16 cellular contexts compared by ENCODE assay signal in genomic region chr22:32676196-32676595, GRCh38.
DNase-seq lines count a peak whose midpoint lies in the region; ATAC-seq and TF ChIP-seq lines count a peak whose summit lies in the region.
"Had no signal": no experiment of that assay in that cellular context is flagged by ENCODE, and none has a peak within 500 bp of the region (broad histone marks: within the 10 kb centered on the region; RNA-seq: fewer than 3 reads in every experiment).

No MANE protein-coding gene starts in this region.

- BruUV-seq in MCF 10A (replicated peaks; lab: Mats Ljungman, UMichigan), result no TSS peak
- BruUV-seq in mammary epithelial cell (replicated peaks; lab: Mats Ljungman, UMichigan), result no TSS peak

- no peaks in the 10 kb centered on the region for H3K79me2 ChIP-seq in mammary epithelial cell (ENCODE audit: insufficient read depth, low read length)

- no peaks in the 10 kb centered on the region for H3K9me3 ChIP-seq in mammary epithelial cell (replicated peaks; ENCODE audit: insufficient read depth, low read length)
- H3K9me3 ChIP-seq in MG63, result no peaks in the 10 kb centered on the region
- H3K9me3 ChIP-seq in prostate gland, result no peaks in the 10 kb centered on the region

- intact Hi-C loops in MCF 10A (cut with micrococcal nuclease), result no loop called here
- intact Hi-C loops in mammary epithelial cell (cut with micrococcal nuclease), result no loop called here
- intact Hi-C loops in left ventricle myocardium superior (cut with micrococcal nuclease), result no loop called here
- intact Hi-C loops in prostate gland (cut with DNase I), result no loop called here
- intact Hi-C loops in activated CD4-positive, alpha-beta T cell treated with anti-CD3 and anti-CD28 coated beads, Interleukin-2, amount 10 ng/mL, durations not matched to agents 24 days and 14 days (cut with micrococcal nuclease), result no loop called here

- no peaks in the 10 kb centered on the region for H3K36me3 Mint-ChIP-seq in MCF 10A (ENCODE audit: insufficient read depth, unreplicated experiment)
- no peaks in the 10 kb centered on the region for H3K36me3 Mint-ChIP-seq in activated naive CD8-positive, alpha-beta T cell treated with anti-CD3 and anti-CD28 coated beads for 36 hours
- no peaks in the 10 kb centered on the region for H3K36me3 Mint-ChIP-seq in activated CD4-positive, alpha-beta T cell treated with anti-CD3 and anti-CD28 coated beads, Interleukin-2, amount 10 ng/mL, durations not matched to agents 24 days and 14 days (ENCODE audit: low read depth)

- WGBS in mammary epithelial cell (ENCODE audit: low coverage, missing lambda C conversion rate), result 55% methylated on average over 2 of the region's 4 CpGs
- WGBS in prostate gland, result 50% methylated on average over 4 of the region's 4 CpGs

- in situ Hi-C loops in mammary epithelial cell (cut with MboI; ENCODE audit: low sequenced_read_pairs in 2 of 2), result no loop called here

- H3K4me2 ChIP-seq in mammary epithelial cell (ENCODE audit: insufficient read depth, low read depth, low read length), result no peak overlapping the region

- peaks cover 9% of the 10 kb centered on the region for H3K27me3 Mint-ChIP-seq in MCF 10A (ENCODE audit: insufficient read depth, unreplicated experiment)
- peaks cover 16% of the 10 kb centered on the region for H3K27me3 Mint-ChIP-seq in activated naive CD8-positive, alpha-beta T cell treated with anti-CD3 and anti-CD28 coated beads for 36 hours
- peaks cover 4% of the 10 kb centered on the region for H3K27me3 Mint-ChIP-seq in activated CD4-positive, alpha-beta T cell treated with anti-CD3 and anti-CD28 coated beads, Interleukin-2, amount 10 ng/mL, durations not matched to agents 24 days and 14 days

- no peak overlapping the region for H3K27ac ChIP-seq in mammary epithelial cell (ENCODE audit: insufficient read depth, low read depth, low read length)
- no peak overlapping the region for H3K27ac ChIP-seq in prostate gland
- H3K27ac ChIP-seq: 22Rv1, GM23248 had no signal

- peak; percentile 76 for ATAC-seq in left ventricle myocardium superior
- ATAC-seq: HCT116 had no signal

- peaks cover 10% of the 10 kb centered on the region for H3K4me1 Mint-ChIP-seq in MCF 10A (ENCODE audit: insufficient read depth, unreplicated experiment)
- no peaks in the 10 kb centered on the region for H3K4me1 Mint-ChIP-seq in activated naive CD8-positive, alpha-beta T cell treated with anti-CD3 and anti-CD28 coated beads for 36 hours
- H3K4me1 Mint-ChIP-seq in activated CD4-positive, alpha-beta T cell treated with anti-CD3 and anti-CD28 coated beads, Interleukin-2, amount 10 ng/mL, durations not matched to agents 24 days and 14 days, result no peaks in the 10 kb centered on the region

- H3K4me3 ChIP-seq in mammary epithelial cell (replicated peaks in 1 of 3; ENCODE audit: insufficient read depth in 1 of 3, low read depth in 2 of 3, low read length in 3 of 3) (no peak overlapping the region), MG63 (no peak overlapping the region), prostate gland (no peak overlapping the region)
- H3K4me3 ChIP-seq: GM23248 had no signal

- dilution Hi-C loops in mammary epithelial cell (cut with HindIII; ENCODE audit: low sequenced_read_pairs), result no loop called here

- H3K9me3 Mint-ChIP-seq in MCF 10A (ENCODE audit: unreplicated experiment), result peaks cover 7% of the 10 kb centered on the region
- no peaks in the 10 kb centered on the region for H3K9me3 Mint-ChIP-seq in activated naive CD8-positive, alpha-beta T cell treated with anti-CD3 and anti-CD28 coated beads for 36 hours
- peaks cover 4% of the 10 kb centered on the region for H3K9me3 Mint-ChIP-seq in activated CD4-positive, alpha-beta T cell treated with anti-CD3 and anti-CD28 coated beads, Interleukin-2, amount 10 ng/mL, durations not matched to agents 24 days and 14 days

- no peak for TF ChIP-seq POLR2A in prostate gland (IDR thresholded peaks at IDR 0.05)

- no peak overlapping the region for H2AFZ ChIP-seq in mammary epithelial cell (ENCODE audit: low read depth, low read length)
- H2AFZ ChIP-seq: GM23248 had no signal

- no peaks in the 10 kb centered on the region for H3K4me1 ChIP-seq in mammary epithelial cell (ENCODE audit: insufficient read depth, low read length)
- H3K4me1 ChIP-seq in prostate gland (replicated peaks), result no peaks in the 10 kb centered on the region

- H3K27me3 ChIP-seq in mammary epithelial cell (ENCODE audit: insufficient read depth, low read length) (no peaks in the 10 kb centered on the region), MG63 (no peaks in the 10 kb centered on the region), prostate gland (replicated peaks; ENCODE audit: insufficient read depth) (no peaks in the 10 kb centered on the region)

- no peak overlapping the region for H3K27ac Mint-ChIP-seq in MCF 10A (ENCODE audit: low read depth, unreplicated experiment)
- no peak overlapping the region for H3K27ac Mint-ChIP-seq in activated naive CD8-positive, alpha-beta T cell treated with anti-CD3 and anti-CD28 coated beads for 36 hours
- no peak overlapping the region for H3K27ac Mint-ChIP-seq in activated CD4-positive, alpha-beta T cell treated with anti-CD3 and anti-CD28 coated beads, Interleukin-2, amount 10 ng/mL, durations not matched to agents 24 days and 14 days

- H3K36me3 ChIP-seq in mammary epithelial cell (ENCODE audit: insufficient read depth, low read length), result no peaks in the 10 kb centered on the region
- no peaks in the 10 kb centered on the region for H3K36me3 ChIP-seq in MG63
- H3K36me3 ChIP-seq in prostate gland, result no peaks in the 10 kb centered on the region

- CTCF ChIA-PET in MCF 10A (lab: Yijun Ruan, JAX), result interaction anchor here (0.7 to 1.9 kb wide), 4 partner anchors 16 to 699 kb away, joined by 3 to 11 read pairs (median 6); no protein-coding TSS in a partner anchor
- CTCF ChIA-PET in mammary epithelial cell (lab: Charles Lee; ENCODE audit: low non-redundant PET), result no interaction called here

- no peaks in the 10 kb centered on the region for H4K20me1 ChIP-seq in mammary epithelial cell (ENCODE audit: insufficient read depth, low read length)

- no peak overlapping the region for H3K9ac ChIP-seq in mammary epithelial cell (ENCODE audit: insufficient read depth, low read length)
- H3K9ac ChIP-seq: GM23248 had no signal

- no peak for TF ChIP-seq CTCF in MCF 10A (IDR thresholded peaks at IDR 0.05; ENCODE audit: unreplicated experiment)
- TF ChIP-seq CTCF in mammary epithelial cell (conservative IDR thresholded peaks at IDR 0.05 in 1 of 2, IDR thresholded peaks at IDR 0.05 in 1 of 2; ENCODE audit: extremely low read depth in 1 of 2, insufficient read depth in 1 of 2, low read depth in 1 of 2, low read length in 2 of 2), result no peak
- TF ChIP-seq CTCF in prostate gland (IDR thresholded peaks at IDR 0.05), result no peak

- H3K4me3 Mint-ChIP-seq in MCF 10A (ENCODE audit: unreplicated experiment), result no peak overlapping the region
- no peak overlapping the region for H3K4me3 Mint-ChIP-seq in activated naive CD8-positive, alpha-beta T cell treated with anti-CD3 and anti-CD28 coated beads for 36 hours
- no peak overlapping the region for H3K4me3 Mint-ChIP-seq in activated CD4-positive, alpha-beta T cell treated with anti-CD3 and anti-CD28 coated beads, Interleukin-2, amount 10 ng/mL, durations not matched to agents 24 days and 14 days

- POLR2A ChIA-PET in MCF 10A (lab: Yijun Ruan, JAX), result interaction anchor here (0.6 to 2.3 kb wide), 10 partner anchors 11 to 330 kb away, joined by 3 to 13 read pairs (median 4); no protein-coding TSS in a partner anchor

- peak; percentile 36 for DNase-seq in MCF 10A (ENCODE audit: unreplicated experiment)
- DNase-seq in mammary epithelial cell, result no peak
- peak; percentile 63 for DNase-seq in MG63
- no peak for DNase-seq in left ventricle myocardium superior
- peak; percentile 63 for DNase-seq in prostate gland (ENCODE audit: low spot score)
- DNase-seq in activated naive CD8-positive, alpha-beta T cell treated with anti-CD3 and anti-CD28 coated beads for 36 hours, result no peak
- no peak for DNase-seq in activated CD4-positive, alpha-beta T cell treated with anti-CD3 and anti-CD28 coated beads, Interleukin-2, amount 10 ng/mL, durations not matched to agents 24 days and 14 days
- no peak for DNase-seq in RKO (ENCODE audit: low spot score)
- DNase-seq: GM23248, IMR-90, Kasumi-1, NCI-H1436, NCI-H2029, NCI-H748 treated with DMSO at 0.1 percent for 48 hours had no signal

Comparison
In these comparisons a context has a peak if more than half of its experiments do, and no peak if none do; other contexts are left out.
1. DNase-seq: peak in MCF 10A (single experiment), MG63 (single experiment) and prostate gland (single experiment); none in mammary epithelial cell (single experiment), left ventricle myocardium superior (single experiment), activated naive CD8-positive, alpha-beta T cell treated with anti-CD3 and anti-CD28 coated beads for 36 hours (single experiment), activated CD4-positive, alpha-beta T cell treated with anti-CD3 and anti-CD28 coated beads, Interleukin-2, amount 10 ng/mL, durations not matched to agents 24 days and 14 days (single experiment) and RKO (single experiment).